In the genomic region with DNA sequence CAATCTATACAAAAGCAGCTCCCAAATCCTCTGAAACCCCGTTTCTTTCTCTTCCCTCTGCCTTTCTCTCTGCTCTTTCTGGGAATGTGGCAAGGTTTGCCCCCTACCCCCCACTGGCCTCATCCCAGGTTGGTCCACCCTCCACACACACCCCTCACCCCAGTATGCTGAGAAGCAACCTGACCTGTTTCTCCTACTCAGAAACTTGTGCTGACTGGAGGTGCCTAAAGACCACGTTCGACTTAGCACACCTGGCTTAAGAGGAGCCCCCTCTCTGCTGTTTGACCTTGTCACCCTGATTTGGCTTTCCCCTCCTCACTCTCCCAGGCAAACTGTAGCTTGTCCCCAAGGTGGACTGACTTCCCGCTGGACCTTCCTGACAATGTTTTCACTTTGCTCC, we compare ENCODE assay signal across 10 cellular contexts. TPM values are rescaled to one million over a fixed set of nuclear protein-coding genes. Genes with fewer than 3 reads are reported as not detected.
A peak's percentile ranks its signal among the peaks of the same experiment; 100 is the strongest.
DNase-seq lines count a peak whose midpoint lies in the region; ATAC-seq and TF ChIP-seq lines count a peak whose summit lies in the region.
"Had no signal": no experiment of that assay in that cellular context is flagged by ENCODE, and none has a peak within 500 bp of the region (broad histone marks: within the 10 kb centered on the region; RNA-seq: fewer than 3 reads in every experiment).

No MANE protein-coding gene starts in this region.

- no peak overlapping the region for H2BK5ac ChIP-seq in neuronal stem cell (ENCODE audit: low read length)

- H2AK5ac ChIP-seq in neuronal stem cell (ENCODE audit: low read depth, low read length): no peak overlapping the region

- H2BK12ac ChIP-seq in neuronal stem cell (ENCODE audit: low read length): no peak overlapping the region

- no peak overlapping the region for H3K27ac ChIP-seq in BLaER1 treated with 17β-estradiol and CSF1 and Interleukin-3, amounts not matched to agents 10 nM and 100 nM
- H3K27ac ChIP-seq in endodermal cell (ENCODE audit: low read depth, low read length) (no peak overlapping the region), neuronal stem cell (replicated peaks; ENCODE audit: low read length) (no peak overlapping the region), thyroid gland (peak overlapping the region in 1 of 3 donors; percentile 87)

- peak overlapping the region in 9 of 11 experiments; percentile 92 to 100 (median 99); a peak in 11 of 22 replicates for H3K4me2 ChIP-seq in BLaER1 treated with 17β-estradiol and CSF1 and Interleukin-3, amounts not matched to agents 10 nM and 100 nM
- H3K4me2 ChIP-seq in neuronal stem cell (ENCODE audit: insufficient read depth, low read length, poor library complexity, severe bottlenecking): no peak overlapping the region

- no peak overlapping the region for H3K14ac ChIP-seq in neuronal stem cell (ENCODE audit: low read length)

- peaks cover 61% of the 10 kb centered on the region for H3K27me3 Mint-ChIP-seq in endodermal cell (ENCODE audit: insufficient read depth)

- no peak overlapping the region for H2BK120ac ChIP-seq in neuronal stem cell (ENCODE audit: low read depth, low read length)

- H3K9ac ChIP-seq in BLaER1 treated with 17β-estradiol and CSF1 and Interleukin-3, amounts not matched to agents 10 nM and 100 nM: no peak overlapping the region
- H3K9ac ChIP-seq in endodermal cell (ENCODE audit: extremely low read depth, low read length, poor library complexity, severe bottlenecking): no peak overlapping the region
- H3K9ac ChIP-seq in neuronal stem cell (ENCODE audit: low read depth, low read length, poor library complexity): no peak overlapping the region

- no peaks in the 10 kb centered on the region for H3K36me3 ChIP-seq in BLaER1 treated with 17β-estradiol and CSF1 and Interleukin-3, amounts not matched to agents 10 nM and 100 nM
- H3K36me3 ChIP-seq in MG63 (no peaks in the 10 kb centered on the region; the same call in 1 of the 2 replicates), endodermal cell (ENCODE audit: control insufficient read depth, insufficient read depth, low read length) (no peaks in the 10 kb centered on the region), neuronal stem cell (replicated peaks in 1 of 2; ENCODE audit: control insufficient read depth in 2 of 2, insufficient read depth in 2 of 2, low read length in 2 of 2) (no peaks in the 10 kb centered on the region), thyroid gland (no peaks in the 10 kb centered on the region)
- H3K36me3 ChIP-seq: WERI-Rb-1 had no signal

- TF ChIP-seq CTCF in endodermal cell (conservative IDR thresholded peaks at IDR 0.05) (no peak), thyroid gland (IDR thresholded peaks at IDR 0.05) (no peak)

- 93 to 95% methylated on average over 2 to 4 of the region's 4 CpGs for WGBS in endodermal cell (ENCODE audit: insufficient coverage in 1 of 2, insufficient read length in 1 of 2), 2 experiments
- WGBS in neuronal stem cell (ENCODE audit: extremely low coverage in 2 of 2, insufficient read length in 2 of 2, insufficient replicate concordance in 1 of 2), 2 donors: no CpG with 5 or more reads among the region's 4 CpGs
- 74 to 78% methylated on average over 4 of the region's 4 CpGs for WGBS in thyroid gland, 2 donors

- intact Hi-C loops in thyroid gland (cut with DNase I): no loop called here

- H4K8ac ChIP-seq in neuronal stem cell (ENCODE audit: low read depth, low read length): no peak overlapping the region

- no peaks in the 10 kb centered on the region for H3K36me3 Mint-ChIP-seq in endodermal cell (ENCODE audit: low read depth)

- peak overlapping the region in 4 of 10 experiments; percentile 69 to 86 (median 78); a peak in 4 of 20 replicates for H3K4me3 ChIP-seq in BLaER1 treated with 17β-estradiol and CSF1 and Interleukin-3, amounts not matched to agents 10 nM and 100 nM
- H3K4me3 ChIP-seq in MG63 (peak overlapping the region; percentile 66), endodermal cell (ENCODE audit: low read length) (no peak overlapping the region), neuronal stem cell (ENCODE audit: low read length in 2 of 2) (no peak overlapping the region), thyroid gland (replicated peaks in 1 of 3) (no peak overlapping the region)

- H2AFZ ChIP-seq in neuronal stem cell (ENCODE audit: low read length): peak overlapping the region; percentile 99

- no peak overlapping the region for H3K18ac ChIP-seq in neuronal stem cell (ENCODE audit: low read length)

- no peak overlapping the region for H2BK15ac ChIP-seq in neuronal stem cell (ENCODE audit: low read length)

- peaks cover 0 to 19% (median 0%) of the 10 kb centered on the region in 11 experiments; a peak in 3 of 22 replicates for H4K20me1 ChIP-seq in BLaER1 treated with 17β-estradiol and CSF1 and Interleukin-3, amounts not matched to agents 10 nM and 100 nM

- H3K27me3 ChIP-seq in BLaER1 treated with 17β-estradiol and CSF1 and Interleukin-3, amounts not matched to agents 10 nM and 100 nM: peaks cover 34 to 58% (median 47%) of the 10 kb centered on the region in 11 experiments
- H3K27me3 ChIP-seq in MG63: no peaks in the 10 kb centered on the region
- peaks cover 55% of the 10 kb centered on the region for H3K27me3 ChIP-seq in endodermal cell (ENCODE audit: control insufficient read depth, insufficient read depth, low read length, poor library complexity, severe bottlenecking)
- peaks cover 0 to 52% (median 21%) of the 10 kb centered on the region in 3 experiments for H3K27me3 ChIP-seq in neuronal stem cell (ENCODE audit: control insufficient read depth in 3 of 3, insufficient read depth in 3 of 3, low read depth in 1 of 3, low read length in 3 of 3)
- no peaks in the 10 kb centered on the region for H3K27me3 ChIP-seq in thyroid gland

- no peak overlapping the region for H3K27ac Mint-ChIP-seq in endodermal cell

- peaks cover 10% of the 10 kb centered on the region for H3K79me1 ChIP-seq in neuronal stem cell (ENCODE audit: low read depth, low read length)

- H3K4me1 Mint-ChIP-seq in endodermal cell: no peaks in the 10 kb centered on the region

- H3K4me1 ChIP-seq in BLaER1 treated with 17β-estradiol and CSF1 and Interleukin-3, amounts not matched to agents 10 nM and 100 nM: peaks cover 12 to 36% (median 25%) of the 10 kb centered on the region in 10 experiments; a peak in 19 of 20 replicates
- no peaks in the 10 kb centered on the region for H3K4me1 ChIP-seq in endodermal cell (ENCODE audit: control insufficient read depth, insufficient read depth, low read length)
- peaks cover 3 to 15% of the 10 kb centered on the region in 2 donors for H3K4me1 ChIP-seq in neuronal stem cell (ENCODE audit: control insufficient read depth in 2 of 2, insufficient read depth in 1 of 2, low read depth in 1 of 2, low read length in 2 of 2)
- H3K4me1 ChIP-seq in thyroid gland: peaks cover 24 to 30% of the 10 kb centered on the region in 2 donors

- no peaks in the 10 kb centered on the region for H3K9me3 ChIP-seq in BLaER1 treated with 17β-estradiol and CSF1 and Interleukin-3, amounts not matched to agents 10 nM and 100 nM (replicated peaks in 1 of 11)
- H3K9me3 ChIP-seq in MG63 (no peaks in the 10 kb centered on the region), endodermal cell (ENCODE audit: control insufficient read depth, low read length) (no peaks in the 10 kb centered on the region), neuronal stem cell (replicated peaks in 1 of 2; ENCODE audit: control insufficient read depth in 2 of 2, insufficient read depth in 1 of 2, low read depth in 1 of 2, low read length in 2 of 2) (no peaks in the 10 kb centered on the region), thyroid gland (no peaks in the 10 kb centered on the region)

- ATAC-seq in HG03565 (IDR thresholded peaks at IDR 0.05; ENCODE audit: unreplicated experiment): no peak

- H3K4ac ChIP-seq in neuronal stem cell (ENCODE audit: low read length): no peak overlapping the region

- H4K91ac ChIP-seq in neuronal stem cell (ENCODE audit: low read depth, low read length, poor library complexity): no peak overlapping the region

- peak overlapping the region; percentile 61 for H3K4me3 Mint-ChIP-seq in endodermal cell

- no peak overlapping the region for H3K23ac ChIP-seq in neuronal stem cell (ENCODE audit: low read depth, low read length, poor library complexity)

- no peak for TF ChIP-seq POLR2A in thyroid gland (IDR thresholded peaks at IDR 0.05)

- DNase-seq in MG63 (no peak), endodermal cell (no peak), neuronal stem cell (ENCODE audit: low spot score) (no peak), thyroid gland (no peak), NCI-H1417 (lab: John Stamatoyannopoulos, UW) (no peak), NCI-H1105 (lab: John Stamatoyannopoulos, UW) (no peak)
- DNase-seq: stimulated activated CD4-positive, alpha-beta T cell treated with anti-CD3 and anti-CD28 coated beads, Interleukin-4, amount 100 ng/mL, for 24 hours; WERI-Rb-1 had no signal

- H3K9me3 Mint-ChIP-seq in endodermal cell: no peaks in the 10 kb centered on the region

RNA-seq across cellular contexts. Expression of a gene that starts 1.1 kb away (rescaled TPM):
- total RNA-seq in MG63 (2014; rRNA removed; shearing (Covaris generic); ENCODE audit: low replicate concordance): 36.9 and 53.8 TPM in 2 replicates
- total RNA-seq in endodermal cell (10 to 100 TPM; 49.0 to 56.7 TPM), thyroid gland (10 to 100 TPM; 41.9 to 57.7 (median 46.7) TPM)
- 44.7 TPM for polyA plus RNA-seq in endodermal cell (2013, experiment 1 of 2)
- polyA plus RNA-seq in endodermal cell (2013, experiment 2 of 2): 40.8 TPM
- 53.7 TPM for polyA plus RNA-seq in neuronal stem cell (2013, experiment 1 of 2)
- polyA plus RNA-seq in neuronal stem cell (2013, experiment 2 of 2): 53.2 TPM

RNA-seq across cellular contexts. Expression of a gene that starts 30.9 kb away (rescaled TPM):
- 0.27 TPM in 1 of 2 replicates, not detected in the other for total RNA-seq in MG63 (2014; rRNA removed; shearing (Covaris generic); ENCODE audit: low replicate concordance)
- 1 to 10 TPM; 1.2 to 1.3 TPM for total RNA-seq in endodermal cell
- polyA plus RNA-seq in endodermal cell (2013, experiment 1 of 2): 0.21 TPM
- not detected for polyA plus RNA-seq in endodermal cell (2013, experiment 2 of 2)
- polyA plus RNA-seq in neuronal stem cell (2013, experiment 1 of 2): 0.17 TPM
- 0.14 TPM for polyA plus RNA-seq in neuronal stem cell (2013, experiment 2 of 2)
- total RNA-seq in thyroid gland: under 1 TPM in 3 of 4 donors, not detected in 1; 0.34 to 0.81 (median 0.67) TPM

RNA-seq across cellular contexts. Expression of a gene that starts 35.0 kb away (rescaled TPM):
- total RNA-seq in MG63 (2014; rRNA removed; shearing (Covaris generic); ENCODE audit: low replicate concordance): not detected in 2 replicates
- total RNA-seq in endodermal cell (under 1 TPM in 1 of 2 donors, not detected in 1; 0.13 TPM), thyroid gland (1 to 10 TPM; 3.7 to 9.3 (median 4.6) TPM)
- polyA plus RNA-seq in endodermal cell (2013, experiment 1 of 2): not detected
- not detected for polyA plus RNA-seq in endodermal cell (2013, experiment 2 of 2)
- polyA plus RNA-seq in neuronal stem cell (2013, experiment 1 of 2): 0.03 TPM
- polyA plus RNA-seq in neuronal stem cell (2013, experiment 2 of 2): 0.01 TPM

RNA-seq across cellular contexts. Expression of a gene that starts 40.8 kb away (rescaled TPM):
- total RNA-seq in MG63 (2014; rRNA removed; shearing (Covaris generic); ENCODE audit: low replicate concordance): 5.3 and 6.2 TPM in 2 replicates
- total RNA-seq in endodermal cell: 10 to 100 TPM; 19.6 to 25.2 TPM
- polyA plus RNA-seq in endodermal cell (2013, experiment 1 of 2): 14.6 TPM
- polyA plus RNA-seq in endodermal cell (2013, experiment 2 of 2): 14.7 TPM
- polyA plus RNA-seq in neuronal stem cell (2013, experiment 1 of 2): 15.7 TPM
- 17.9 TPM for polyA plus RNA-seq in neuronal stem cell (2013, experiment 2 of 2)
- total RNA-seq in thyroid gland: 10 to 100 TPM in 2 of 4 donors, 1 to 10 TPM in 2; 8.2 to 12.2 (median 10.5) TPM

RNA-seq across cellular contexts. Expression of a gene that starts 52.3 kb away (rescaled TPM):
- total RNA-seq in MG63 (2014; rRNA removed; shearing (Covaris generic); ENCODE audit: low replicate concordance): 8.6 and 16.4 TPM in 2 replicates
- total RNA-seq in endodermal cell (10 to 100 TPM in 1 of 2 donors, 1 to 10 TPM in 1; 6.6 to 14.4 TPM), thyroid gland (10 to 100 TPM in 3 of 4 donors, 1 to 10 TPM in 1; 7.6 to 21.4 (median 14.2) TPM)
- polyA plus RNA-seq in endodermal cell (2013, experiment 1 of 2): 2.1 TPM
- 0.91 TPM for polyA plus RNA-seq in endodermal cell (2013, experiment 2 of 2)
- 1.7 TPM for polyA plus RNA-seq in neuronal stem cell (2013, experiment 1 of 2)
- polyA plus RNA-seq in neuronal stem cell (2013, experiment 2 of 2): 1.8 TPM
